ENCODE assay signal across 27 cellular contexts in genomic region chr6:132261354-132261753, GRCh38.
"Had no signal": no experiment of that assay in that cellular context is flagged by ENCODE, and none has a peak within 500 bp of the region (broad histone marks: within the 10 kb centered on the region; RNA-seq: fewer than 3 reads in every experiment).

No MANE protein-coding gene starts in this region.

- H3K9me3 ChIP-seq: esophagus muscularis mucosa, left lung, lower lobe of right lung, ovary, sigmoid colon, tibial nerve had no signal

- FAIRE-seq: astrocyte, frontal cortex, islet of Langerhans had no signal

- H3K4me1 ChIP-seq: esophagus muscularis mucosa, left lung, lower lobe of right lung, sigmoid colon, tibial nerve had no signal

- H3K4me3 ChIP-seq: esophagus muscularis mucosa, left lung, lower lobe of right lung, ovary, sigmoid colon, tibial nerve had no signal

- H3K27me3 ChIP-seq: brain microvascular endothelial cell, esophagus muscularis mucosa, left lung, ovary, sigmoid colon, tibial nerve had no signal

- ATAC-seq: left lung, lower lobe of right lung had no signal

- DNase-seq: activated CD4-positive, alpha-beta memory T cell treated with anti-CD3 and anti-CD28 coated beads, Interleukin-2, amount 10 ng/mL, durations not matched to agents 7 days and 5 days; activated CD4-positive, alpha-beta T cell treated with anti-CD3 and anti-CD28 coated beads, Interleukin-2, amount 10 ng/mL, durations not matched to agents 7 days and 5 days; activated CD4-positive, CD25-positive, alpha-beta regulatory T cell treated with anti-CD3 and anti-CD28 coated beads, Interleukin-2, amount 50 U/mL, for 72 hours; activated CD8-positive, alpha-beta memory T cell treated with anti-CD3 and anti-CD28 coated beads, Interleukin-2, amount 50 U/mL, for 48 hours; activated gamma-delta T cell; activated naive CD4-positive, alpha-beta T cell treated with anti-CD3 and anti-CD28 coated beads, Interleukin-2, amount 10 ng/mL, durations not matched to agents 7 days and 5 days; activated naive CD8-positive, alpha-beta T cell treated with anti-CD3 and anti-CD28 coated beads, Interleukin-2, amount 10 ng/mL, durations not matched to agents 7 days and 5 days; activated T-cell treated with anti-CD3 and anti-CD28 coated beads, Interleukin-2, amount 50 U/mL, for 24 hours; amniotic stem cell; brain microvascular endothelial cell; central memory CD4-positive, alpha-beta T cell; endodermal cell; left lung; lower lobe of right lung; mesendoderm; nephron progenitor cell; ovary; retina; sigmoid colon; stimulated activated CD4-positive, alpha-beta T cell treated with anti-CD3 and anti-CD28 coated beads, Interleukin-15, amount 100 ng/mL, for 24 hours; stimulated activated naive CD4-positive, alpha-beta T cell; T-helper 2 cell had no signal

- H3K36me3 ChIP-seq: brain microvascular endothelial cell, esophagus muscularis mucosa, left lung, lower lobe of right lung, ovary, sigmoid colon, tibial nerve had no signal

- H3K27ac ChIP-seq: brain microvascular endothelial cell, esophagus muscularis mucosa, left lung, lower lobe of right lung, ovary, sigmoid colon, tibial nerve had no signal
